In genomic region chr9:21833090-21833801, GRCh38 we compare ENCODE assay signal across 11 cellular contexts. TPM values are rescaled to one million over a fixed set of nuclear protein-coding genes. Genes with fewer than 3 reads are reported as not detected.
A peak's percentile ranks its signal among the peaks of the same experiment; 100 is the strongest.
DNase-seq lines count a peak whose midpoint lies in the region; ATAC-seq and TF ChIP-seq lines count a peak whose summit lies in the region.
"Had no signal": no experiment of that assay in that cellular context is flagged by ENCODE, and none has a peak within 500 bp of the region (broad histone marks: within the 10 kb centered on the region; RNA-seq: fewer than 3 reads in every experiment).

No MANE protein-coding gene starts in this region.

- no peaks in the 10 kb centered on the region for H3K9me3 Mint-ChIP-seq in T-cell
- no peaks in the 10 kb centered on the region for H3K9me3 Mint-ChIP-seq in activated naive CD4-positive, alpha-beta T cell treated with anti-CD3 and anti-CD28 coated beads, Interleukin-2, amount 10 ng/mL, durations not matched to agents 7 days and 5 days

- H3K27ac ChIP-seq in RWPE2 (ENCODE audit: poor library complexity, severe bottlenecking) (peak overlapping the region; percentile 90), colonic mucosa (no peak overlapping the region)

- H3K4me3 ChIP-seq in RWPE2 (ENCODE audit: severe bottlenecking): no peak overlapping the region
- H3K4me3 ChIP-seq in colonic mucosa: no peak overlapping the region
- H3K4me3 ChIP-seq: right atrium auricular region had no signal

- TF ChIP-seq CTCF in RWPE2 (IDR thresholded peaks at IDR 0.05; ENCODE audit: poor library complexity, severe bottlenecking) (no peak), colonic mucosa (IDR thresholded peaks at IDR 0.05) (no peak)

- DNase-seq in CD1c-positive myeloid dendritic cell (ENCODE audit: extremely low spot score) (peak; percentile 35), RWPE2 (ENCODE audit: low spot score) (peak; percentile 77), colonic mucosa (no peak), T-cell (no peak), kidney glomerular epithelial cell (lab: John Stamatoyannopoulos, UW) (no peak)
- no peak for DNase-seq in activated naive CD4-positive, alpha-beta T cell treated with anti-CD3 and anti-CD28 coated beads, Interleukin-2, amount 10 ng/mL, durations not matched to agents 7 days and 5 days
- DNase-seq: C1 segment of cervical spinal cord, foreskin fibroblast had no signal

- H3K36me3 ChIP-seq in RWPE2 (ENCODE audit: low read depth) (peaks cover 79% of the 10 kb centered on the region), colonic mucosa (no peaks in the 10 kb centered on the region)

- no peak overlapping the region for H3K9ac ChIP-seq in colonic mucosa (ENCODE audit: low read depth in 2 of 2, low read length in 2 of 2)

- H3K4me1 Mint-ChIP-seq in T-cell: peaks cover 5 to 25% (median 21%) of the 10 kb centered on the region in 3 donors
- H3K4me1 Mint-ChIP-seq in activated naive CD4-positive, alpha-beta T cell treated with anti-CD3 and anti-CD28 coated beads, Interleukin-2, amount 10 ng/mL, durations not matched to agents 7 days and 5 days: peaks cover 18% of the 10 kb centered on the region

- intact Hi-C loops in colonic mucosa (cut with DNase I): no loop called here

- CTCF ChIA-PET in T-cell (lab: Charles Lee): no interaction called here
- CTCF ChIA-PET in activated naive CD4-positive, alpha-beta T cell treated with anti-CD3 and anti-CD28 coated beads, Interleukin-2, amount 10 ng/mL, durations not matched to agents 7 days and 5 days (lab: Charles Lee): no interaction called here

- no peaks in the 10 kb centered on the region for H3K27me3 Mint-ChIP-seq in T-cell
- no peaks in the 10 kb centered on the region for H3K27me3 Mint-ChIP-seq in activated naive CD4-positive, alpha-beta T cell treated with anti-CD3 and anti-CD28 coated beads, Interleukin-2, amount 10 ng/mL, durations not matched to agents 7 days and 5 days

- POLR2A ChIA-PET in T-cell (lab: Charles Lee): no interaction called here

- H3K27ac Mint-ChIP-seq in T-cell: no peak overlapping the region
- no peak overlapping the region for H3K27ac Mint-ChIP-seq in activated naive CD4-positive, alpha-beta T cell treated with anti-CD3 and anti-CD28 coated beads, Interleukin-2, amount 10 ng/mL, durations not matched to agents 7 days and 5 days

- peaks cover 87% of the 10 kb centered on the region for H3K36me3 Mint-ChIP-seq in T-cell
- peaks cover 77% of the 10 kb centered on the region for H3K36me3 Mint-ChIP-seq in activated naive CD4-positive, alpha-beta T cell treated with anti-CD3 and anti-CD28 coated beads, Interleukin-2, amount 10 ng/mL, durations not matched to agents 7 days and 5 days

- peak; percentile 75 for ATAC-seq in GM19452 (IDR thresholded peaks at IDR 0.05; ENCODE audit: unreplicated experiment)
- peak; percentile 66 for ATAC-seq in HG03103 (IDR thresholded peaks at IDR 0.05; ENCODE audit: low read depth, unreplicated experiment)
- ATAC-seq in RWPE2 (ENCODE audit: low read depth): peak; percentile 54
- no peak for ATAC-seq in T-cell (replicated peaks in 1 of 4)

- H3K4me1 ChIP-seq in RWPE2 (ENCODE audit: insufficient read depth, poor library complexity, severe bottlenecking): peaks cover 80% of the 10 kb centered on the region
- no peaks in the 10 kb centered on the region for H3K4me1 ChIP-seq in colonic mucosa

- H3K9me3 ChIP-seq in RWPE2 (ENCODE audit: severe bottlenecking) (no peaks in the 10 kb centered on the region), colonic mucosa (no peaks in the 10 kb centered on the region)
- H3K9me3 ChIP-seq: right atrium auricular region had no signal

- H3K4me3 Mint-ChIP-seq in T-cell: no peak overlapping the region
- H3K4me3 Mint-ChIP-seq in activated naive CD4-positive, alpha-beta T cell treated with anti-CD3 and anti-CD28 coated beads, Interleukin-2, amount 10 ng/mL, durations not matched to agents 7 days and 5 days: no peak overlapping the region

- H3K27me3 ChIP-seq in RWPE2 (ENCODE audit: insufficient read depth, poor library complexity, severe bottlenecking): no peaks in the 10 kb centered on the region
- no peaks in the 10 kb centered on the region for H3K27me3 ChIP-seq in colonic mucosa
- H3K27me3 ChIP-seq: right atrium auricular region had no signal

RNA-seq across cellular contexts. Expression of gene MTAP, which starts 30.8 kb away (rescaled TPM):
- total RNA-seq in colonic mucosa (10 to 100 TPM; 22.0 to 24.4 TPM), T-cell (10 to 100 TPM; 32.0 to 41.9 (median 34.6) TPM)

Comparison
In these comparisons a context has a peak if more than half of its experiments do, and no peak if none do; other contexts are left out.
1. DNase-seq: peak in CD1c-positive myeloid dendritic cell (single experiment) and RWPE2 (single experiment); none in colonic mucosa (single experiment), T-cell (0 of 34), activated naive CD4-positive, alpha-beta T cell treated with anti-CD3 and anti-CD28 coated beads, Interleukin-2, amount 10 ng/mL, durations not matched to agents 7 days and 5 days (single experiment) and kidney glomerular epithelial cell (single experiment).
2. ATAC-seq: peak in GM19452 (single experiment), HG03103 (single experiment) and RWPE2 (single experiment); none in T-cell (0 of 4).